Comparison of ENCODE assay signal across 12 cellular contexts in the genomic region with DNA sequence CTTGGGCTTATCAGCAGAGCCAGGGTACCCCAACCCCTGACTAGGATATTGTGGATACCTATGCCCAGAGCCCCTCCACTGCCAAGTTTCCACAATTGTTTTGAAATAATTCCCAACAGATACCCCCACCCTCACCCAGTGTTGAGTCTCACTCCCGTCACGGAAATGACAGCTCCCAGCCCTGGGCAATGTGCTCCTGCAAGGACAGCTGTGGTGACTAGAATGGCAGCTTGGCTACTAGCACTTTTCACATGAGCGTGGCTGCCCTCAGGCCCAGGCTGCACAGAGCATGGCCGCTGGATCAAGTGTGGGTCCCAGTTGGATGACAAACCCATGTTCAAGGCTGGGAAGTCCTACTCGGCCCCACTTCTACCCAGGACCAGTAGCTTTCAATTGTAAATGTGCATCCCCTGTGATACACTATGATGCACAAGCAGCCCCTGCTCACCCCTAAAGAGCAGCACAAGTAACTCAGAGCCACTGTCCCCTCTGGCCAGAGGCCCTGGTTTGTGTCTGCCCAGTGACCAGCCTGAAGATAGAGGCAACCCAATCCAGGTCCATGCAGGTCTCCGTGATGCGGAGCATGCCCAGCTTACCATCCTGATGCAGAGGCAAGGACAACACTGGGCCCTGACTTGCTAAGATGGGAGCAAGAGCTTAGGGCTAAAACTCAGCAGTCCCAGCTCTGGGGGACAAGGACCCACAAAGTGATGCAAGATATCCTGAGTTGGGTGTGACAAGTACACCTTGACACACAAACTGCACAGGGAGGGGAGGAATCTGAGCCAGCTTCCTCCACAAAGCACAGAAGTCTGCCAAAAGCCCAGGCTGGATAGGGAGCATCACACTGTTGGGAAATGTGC.
"Had no signal": no experiment of that assay in that cellular context is flagged by ENCODE, and none has a peak within 500 bp of the region (broad histone marks: within the 10 kb centered on the region; RNA-seq: fewer than 3 reads in every experiment).

No MANE protein-coding gene starts in this region.

- H3K9me3 ChIP-seq: ascending aorta, gastroesophageal sphincter, heart right ventricle, SJCRH30 had no signal

- ATAC-seq: gastroesophageal sphincter, natural killer cell had no signal

- H3K36me3 ChIP-seq: ascending aorta, gastroesophageal sphincter had no signal

- H3K27ac ChIP-seq: ascending aorta, dorsolateral prefrontal cortex, SJCRH30, VCaP had no signal

- H3K27me3 ChIP-seq: ascending aorta, dorsolateral prefrontal cortex, gastroesophageal sphincter, heart right ventricle, SJCRH30 had no signal

- H3K4me1 ChIP-seq: ascending aorta had no signal

- DNase-seq: activated CD4-positive, alpha-beta memory T cell treated with anti-CD3 and anti-CD28 coated beads, Interleukin-2, amount 10 ng/mL, durations not matched to agents 7 days and 5 days; activated gamma-delta T cell treated with Interleukin-2 at 50 U/mL for 16 hours; activated T-cell treated with anti-CD3 and anti-CD28 coated beads, Interleukin-2, amount 50 U/mL, for 48 hours; heart right ventricle; natural killer cell; SJCRH30; small intestine; stimulated activated naive CD8-positive, alpha-beta T cell treated with anti-CD3 and anti-CD28 coated beads, Interleukin-15, Interleukin-2, amounts not matched to agents 100 U/mL and 50 U/mL, for 24 hours had no signal

- H3K4me3 ChIP-seq: ascending aorta, dorsolateral prefrontal cortex, gastroesophageal sphincter, heart right ventricle, SJCRH30 had no signal
